ENCODE assay signal across 1 cellular context in the genomic region with DNA sequence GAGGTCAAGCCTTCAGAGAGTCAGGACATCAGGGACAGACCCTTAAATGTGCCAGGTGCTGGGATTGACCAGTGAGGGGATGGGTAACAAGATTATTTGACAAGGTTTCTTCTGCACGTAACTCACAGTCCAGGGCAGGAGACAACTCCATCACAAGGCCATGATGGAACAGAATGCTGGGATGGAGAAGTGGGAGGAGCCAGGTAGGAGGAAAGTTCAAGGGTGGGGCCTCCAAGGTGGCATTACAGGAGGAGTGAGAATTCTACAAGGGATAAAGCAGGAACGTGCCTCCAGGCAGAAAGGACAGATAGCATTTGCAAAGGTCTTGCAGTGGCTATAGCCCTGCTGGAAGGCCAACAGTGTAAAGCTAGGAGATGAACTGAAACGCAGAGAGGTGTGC.
TF ChIP-seq lines count a peak whose summit lies in the region.

No MANE protein-coding gene starts in this region.

TF ChIP-seq in H1, 55 proteins besides CTCF, POLR2A, EP300 and RAD21 (continued from another document):
- no peak for TF ChIP-seq TAF1 (IDR thresholded peaks at IDR 0.05; ENCODE audit: low read depth, low read length)
- TF ChIP-seq, protein P1, sequence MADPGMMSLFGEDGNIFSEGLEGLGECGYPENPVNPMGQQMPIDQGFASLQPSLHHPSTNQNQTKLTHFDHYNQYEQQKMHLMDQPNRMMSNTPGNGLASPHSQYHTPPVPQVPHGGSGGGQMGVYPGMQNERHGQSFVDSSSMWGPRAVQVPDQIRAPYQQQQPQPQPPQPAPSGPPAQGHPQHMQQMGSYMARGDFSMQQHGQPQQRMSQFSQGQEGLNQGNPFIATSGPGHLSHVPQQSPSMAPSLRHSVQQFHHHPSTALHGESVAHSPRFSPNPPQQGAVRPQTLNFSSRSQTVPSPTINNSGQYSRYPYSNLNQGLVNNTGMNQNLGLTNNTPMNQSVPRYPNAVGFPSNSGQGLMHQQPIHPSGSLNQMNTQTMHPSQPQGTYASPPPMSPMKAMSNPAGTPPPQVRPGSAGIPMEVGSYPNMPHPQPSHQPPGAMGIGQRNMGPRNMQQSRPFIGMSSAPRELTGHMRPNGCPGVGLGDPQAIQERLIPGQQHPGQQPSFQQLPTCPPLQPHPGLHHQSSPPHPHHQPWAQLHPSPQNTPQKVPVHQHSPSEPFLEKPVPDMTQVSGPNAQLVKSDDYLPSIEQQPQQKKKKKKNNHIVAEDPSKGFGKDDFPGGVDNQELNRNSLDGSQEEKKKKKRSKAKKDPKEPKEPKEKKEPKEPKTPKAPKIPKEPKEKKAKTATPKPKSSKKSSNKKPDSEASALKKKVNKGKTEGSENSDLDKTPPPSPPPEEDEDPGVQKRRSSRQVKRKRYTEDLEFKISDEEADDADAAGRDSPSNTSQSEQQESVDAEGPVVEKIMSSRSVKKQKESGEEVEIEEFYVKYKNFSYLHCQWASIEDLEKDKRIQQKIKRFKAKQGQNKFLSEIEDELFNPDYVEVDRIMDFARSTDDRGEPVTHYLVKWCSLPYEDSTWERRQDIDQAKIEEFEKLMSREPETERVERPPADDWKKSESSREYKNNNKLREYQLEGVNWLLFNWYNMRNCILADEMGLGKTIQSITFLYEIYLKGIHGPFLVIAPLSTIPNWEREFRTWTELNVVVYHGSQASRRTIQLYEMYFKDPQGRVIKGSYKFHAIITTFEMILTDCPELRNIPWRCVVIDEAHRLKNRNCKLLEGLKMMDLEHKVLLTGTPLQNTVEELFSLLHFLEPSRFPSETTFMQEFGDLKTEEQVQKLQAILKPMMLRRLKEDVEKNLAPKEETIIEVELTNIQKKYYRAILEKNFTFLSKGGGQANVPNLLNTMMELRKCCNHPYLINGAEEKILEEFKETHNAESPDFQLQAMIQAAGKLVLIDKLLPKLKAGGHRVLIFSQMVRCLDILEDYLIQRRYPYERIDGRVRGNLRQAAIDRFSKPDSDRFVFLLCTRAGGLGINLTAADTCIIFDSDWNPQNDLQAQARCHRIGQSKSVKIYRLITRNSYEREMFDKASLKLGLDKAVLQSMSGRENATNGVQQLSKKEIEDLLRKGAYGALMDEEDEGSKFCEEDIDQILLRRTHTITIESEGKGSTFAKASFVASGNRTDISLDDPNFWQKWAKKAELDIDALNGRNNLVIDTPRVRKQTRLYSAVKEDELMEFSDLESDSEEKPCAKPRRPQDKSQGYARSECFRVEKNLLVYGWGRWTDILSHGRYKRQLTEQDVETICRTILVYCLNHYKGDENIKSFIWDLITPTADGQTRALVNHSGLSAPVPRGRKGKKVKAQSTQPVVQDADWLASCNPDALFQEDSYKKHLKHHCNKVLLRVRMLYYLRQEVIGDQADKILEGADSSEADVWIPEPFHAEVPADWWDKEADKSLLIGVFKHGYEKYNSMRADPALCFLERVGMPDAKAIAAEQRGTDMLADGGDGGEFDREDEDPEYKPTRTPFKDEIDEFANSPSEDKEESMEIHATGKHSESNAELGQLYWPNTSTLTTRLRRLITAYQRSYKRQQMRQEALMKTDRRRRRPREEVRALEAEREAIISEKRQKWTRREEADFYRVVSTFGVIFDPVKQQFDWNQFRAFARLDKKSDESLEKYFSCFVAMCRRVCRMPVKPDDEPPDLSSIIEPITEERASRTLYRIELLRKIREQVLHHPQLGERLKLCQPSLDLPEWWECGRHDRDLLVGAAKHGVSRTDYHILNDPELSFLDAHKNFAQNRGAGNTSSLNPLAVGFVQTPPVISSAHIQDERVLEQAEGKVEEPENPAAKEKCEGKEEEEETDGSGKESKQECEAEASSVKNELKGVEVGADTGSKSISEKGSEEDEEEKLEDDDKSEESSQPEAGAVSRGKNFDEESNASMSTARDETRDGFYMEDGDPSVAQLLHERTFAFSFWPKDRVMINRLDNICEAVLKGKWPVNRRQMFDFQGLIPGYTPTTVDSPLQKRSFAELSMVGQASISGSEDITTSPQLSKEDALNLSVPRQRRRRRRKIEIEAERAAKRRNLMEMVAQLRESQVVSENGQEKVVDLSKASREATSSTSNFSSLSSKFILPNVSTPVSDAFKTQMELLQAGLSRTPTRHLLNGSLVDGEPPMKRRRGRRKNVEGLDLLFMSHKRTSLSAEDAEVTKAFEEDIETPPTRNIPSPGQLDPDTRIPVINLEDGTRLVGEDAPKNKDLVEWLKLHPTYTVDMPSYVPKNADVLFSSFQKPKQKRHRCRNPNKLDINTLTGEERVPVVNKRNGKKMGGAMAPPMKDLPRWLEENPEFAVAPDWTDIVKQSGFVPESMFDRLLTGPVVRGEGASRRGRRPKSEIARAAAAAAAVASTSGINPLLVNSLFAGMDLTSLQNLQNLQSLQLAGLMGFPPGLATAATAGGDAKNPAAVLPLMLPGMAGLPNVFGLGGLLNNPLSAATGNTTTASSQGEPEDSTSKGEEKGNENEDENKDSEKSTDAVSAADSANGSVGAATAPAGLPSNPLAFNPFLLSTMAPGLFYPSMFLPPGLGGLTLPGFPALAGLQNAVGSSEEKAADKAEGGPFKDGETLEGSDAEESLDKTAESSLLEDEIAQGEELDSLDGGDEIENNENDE (IDR thresholded peaks at IDR 0.05; ENCODE audit: insufficient replicate concordance, low read length) = no peak
